In the genomic region with DNA sequence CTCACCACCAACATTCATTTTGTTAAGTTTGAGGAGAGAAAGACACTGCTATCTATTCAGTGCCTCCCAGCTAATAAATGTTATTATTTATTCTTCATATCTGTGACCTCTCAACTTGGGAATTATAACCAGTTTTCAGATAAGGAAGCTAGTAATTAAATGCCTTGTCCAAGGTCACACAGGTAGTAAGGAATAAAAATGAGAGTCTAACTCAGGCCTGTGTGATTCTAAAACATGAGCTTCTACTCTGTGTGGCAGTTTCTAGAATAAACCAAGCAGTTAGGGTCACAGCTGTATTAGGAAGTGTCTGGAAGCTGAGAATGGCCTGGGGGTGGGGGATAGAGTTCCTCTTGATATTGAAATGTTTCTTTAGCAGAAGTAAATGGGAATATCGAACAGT, we compare ENCODE assay signal across 21 cellular contexts.
"Had no signal": no experiment of that assay in that cellular context is flagged by ENCODE, and none has a peak within 500 bp of the region (broad histone marks: within the 10 kb centered on the region; RNA-seq: fewer than 3 reads in every experiment).

No MANE protein-coding gene starts in this region.

- H2AFZ ChIP-seq: hepatocyte had no signal

- H3K4me2 ChIP-seq: hepatocyte had no signal

- DNase-seq: dermis blood vessel endothelial cell; dorsolateral prefrontal cortex; effector CD4-positive, alpha-beta T cell; effector memory CD4-positive, alpha-beta T cell; foreskin melanocyte; heart left ventricle; hypothalamus; immature natural killer cell; islet precursor cell; left cardiac atrium; left lung; left ventricle myocardium superior; lower lobe of right lung; mesendoderm; midbrain had no signal

- H3K27me3 ChIP-seq: dorsolateral prefrontal cortex, esophagus muscularis mucosa, gastroesophageal sphincter, heart left ventricle, hepatocyte, left lung had no signal

- H3K4me3 ChIP-seq: coronary artery, dorsolateral prefrontal cortex, esophagus muscularis mucosa, gastroesophageal sphincter, heart left ventricle, hepatocyte, left lung, lower lobe of right lung had no signal

- H3K9me3 ChIP-seq: esophagus muscularis mucosa, gastroesophageal sphincter, heart left ventricle, left lung, lower lobe of right lung had no signal

- H3K36me3 ChIP-seq: esophagus muscularis mucosa, gastroesophageal sphincter, heart left ventricle, left lung, lower lobe of right lung had no signal

- FAIRE-seq: colon, endothelial cell of umbilical vein had no signal

- H3K4me1 ChIP-seq: esophagus muscularis mucosa, gastroesophageal sphincter, heart left ventricle, left lung, lower lobe of right lung had no signal

- H3K27ac ChIP-seq: coronary artery, dorsolateral prefrontal cortex, esophagus muscularis mucosa, gastroesophageal sphincter, heart left ventricle, hepatocyte, left lung, lower lobe of right lung had no signal

- ATAC-seq: gastroesophageal sphincter, heart left ventricle, left cardiac atrium, left lung, left ventricle myocardium superior, lower lobe of right lung had no signal

- H3K79me2 ChIP-seq: hepatocyte had no signal
